In the genomic region with DNA sequence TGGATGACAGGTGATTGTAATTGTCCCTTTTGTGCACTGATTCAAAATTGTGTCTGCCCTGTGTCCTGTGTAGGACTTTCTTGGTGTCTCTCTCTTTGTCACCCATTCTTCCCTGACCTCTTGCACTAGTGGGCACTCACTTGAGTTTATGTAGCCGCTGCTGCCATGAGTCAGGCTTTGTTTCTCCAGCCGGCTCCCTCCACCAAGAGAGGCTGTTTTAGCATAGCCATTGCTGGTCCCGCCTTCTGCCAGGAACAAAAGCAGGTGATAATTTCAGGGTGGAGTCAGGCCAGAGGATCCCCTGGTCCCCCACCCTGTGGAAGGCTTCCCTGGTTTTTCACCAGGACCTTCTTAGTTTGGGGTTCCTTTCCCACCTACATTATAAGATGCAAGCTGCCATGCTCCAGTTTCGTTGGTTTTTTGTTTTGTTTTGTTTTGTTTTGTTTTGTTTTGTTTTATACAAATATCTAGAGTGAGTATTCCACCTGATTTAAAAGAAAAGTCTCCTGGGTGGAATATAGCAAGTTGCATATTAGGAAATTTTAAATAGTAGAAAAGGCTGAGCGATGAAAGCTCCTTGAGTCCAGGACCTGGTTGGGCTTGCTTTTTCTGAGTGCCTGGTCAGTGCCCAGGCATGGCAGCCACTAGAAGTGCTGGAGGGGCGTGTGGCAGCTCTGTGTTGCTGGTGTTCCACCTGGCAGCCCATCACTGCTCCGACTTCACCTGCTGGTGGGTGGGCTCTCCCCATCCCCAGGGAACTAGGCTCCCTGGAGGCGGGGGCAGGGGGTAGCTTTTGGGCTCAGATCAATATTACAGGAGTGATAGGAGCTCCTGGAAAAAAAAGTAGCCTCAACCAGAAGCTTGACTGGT, we compare ENCODE assay signal across 1 cellular context.
TF ChIP-seq lines count a peak whose summit lies in the region.

No MANE protein-coding gene starts in this region.

TF ChIP-seq in HepG2, 621 proteins besides CTCF, POLR2A, EP300 and RAD21 (continued from another document):
- TF ChIP-seq, protein P1, sequence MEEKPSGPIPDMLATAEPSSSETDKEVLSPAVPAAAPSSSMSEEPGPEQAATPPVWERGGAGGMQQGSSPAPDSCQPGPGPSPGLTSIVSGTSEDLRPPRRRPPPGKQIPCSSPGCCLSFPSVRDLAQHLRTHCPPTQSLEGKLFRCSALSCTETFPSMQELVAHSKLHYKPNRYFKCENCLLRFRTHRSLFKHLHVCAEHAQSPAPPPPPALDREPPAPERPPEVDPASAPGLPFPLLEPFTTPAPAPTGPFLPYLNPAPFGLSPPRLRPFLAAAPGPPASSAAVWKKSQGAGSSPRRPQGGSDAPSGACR (CRISPR knock-in tag; IDR thresholded peaks at IDR 0.05), result no peak
- TF ChIP-seq ZNF737 (CRISPR knock-in tag; IDR thresholded peaks at IDR 0.05; ENCODE audit: borderline replicate concordance), result no peak
- no peak for TF ChIP-seq SIN3A (IDR thresholded peaks at IDR 0.05; ENCODE audit: borderline replicate concordance, low read depth, low read length)
- TF ChIP-seq CC2D1A (CRISPR knock-in tag; IDR thresholded peaks at IDR 0.05), result no peak
- no peak for TF ChIP-seq ZNF33B (CRISPR knock-in tag; IDR thresholded peaks at IDR 0.05)
- TF ChIP-seq, protein P2, sequence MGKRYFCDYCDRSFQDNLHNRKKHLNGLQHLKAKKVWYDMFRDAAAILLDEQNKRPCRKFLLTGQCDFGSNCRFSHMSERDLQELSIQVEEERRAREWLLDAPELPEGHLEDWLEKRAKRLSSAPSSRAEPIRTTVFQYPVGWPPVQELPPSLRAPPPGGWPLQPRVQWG (CRISPR knock-in tag; IDR thresholded peaks at IDR 0.05; ENCODE audit: borderline replicate concordance, low read depth), result no peak
- TF ChIP-seq ZNF605 (CRISPR knock-in tag; IDR thresholded peaks at IDR 0.05), result no peak
- TF ChIP-seq CENPX (CRISPR knock-in tag; IDR thresholded peaks at IDR 0.05), result no peak
- TF ChIP-seq, protein P3, sequence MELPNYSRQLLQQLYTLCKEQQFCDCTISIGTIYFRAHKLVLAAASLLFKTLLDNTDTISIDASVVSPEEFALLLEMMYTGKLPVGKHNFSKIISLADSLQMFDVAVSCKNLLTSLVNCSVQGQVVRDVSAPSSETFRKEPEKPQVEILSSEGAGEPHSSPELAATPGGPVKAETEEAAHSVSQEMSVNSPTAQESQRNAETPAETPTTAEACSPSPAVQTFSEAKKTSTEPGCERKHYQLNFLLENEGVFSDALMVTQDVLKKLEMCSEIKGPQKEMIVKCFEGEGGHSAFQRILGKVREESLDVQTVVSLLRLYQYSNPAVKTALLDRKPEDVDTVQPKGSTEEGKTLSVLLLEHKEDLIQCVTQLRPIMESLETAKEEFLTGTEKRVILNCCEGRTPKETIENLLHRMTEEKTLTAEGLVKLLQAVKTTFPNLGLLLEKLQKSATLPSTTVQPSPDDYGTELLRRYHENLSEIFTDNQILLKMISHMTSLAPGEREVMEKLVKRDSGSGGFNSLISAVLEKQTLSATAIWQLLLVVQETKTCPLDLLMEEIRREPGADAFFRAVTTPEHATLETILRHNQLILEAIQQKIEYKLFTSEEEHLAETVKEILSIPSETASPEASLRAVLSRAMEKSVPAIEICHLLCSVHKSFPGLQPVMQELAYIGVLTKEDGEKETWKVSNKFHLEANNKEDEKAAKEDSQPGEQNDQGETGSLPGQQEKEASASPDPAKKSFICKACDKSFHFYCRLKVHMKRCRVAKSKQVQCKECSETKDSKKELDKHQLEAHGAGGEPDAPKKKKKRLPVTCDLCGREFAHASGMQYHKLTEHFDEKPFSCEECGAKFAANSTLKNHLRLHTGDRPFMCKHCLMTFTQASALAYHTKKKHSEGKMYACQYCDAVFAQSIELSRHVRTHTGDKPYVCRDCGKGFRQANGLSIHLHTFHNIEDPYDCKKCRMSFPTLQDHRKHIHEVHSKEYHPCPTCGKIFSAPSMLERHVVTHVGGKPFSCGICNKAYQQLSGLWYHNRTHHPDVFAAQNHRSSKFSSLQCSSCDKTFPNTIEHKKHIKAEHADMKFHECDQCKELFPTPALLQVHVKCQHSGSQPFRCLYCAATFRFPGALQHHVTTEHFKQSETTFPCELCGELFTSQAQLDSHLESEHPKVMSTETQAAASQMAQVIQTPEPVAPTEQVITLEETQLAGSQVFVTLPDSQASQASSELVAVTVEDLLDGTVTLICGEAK (IDR thresholded peaks at IDR 0.05), result no peak
- TF ChIP-seq, protein P3 (CRISPR knock-in tag; IDR thresholded peaks at IDR 0.05), result no peak
- no peak for TF ChIP-seq TP53 (CRISPR knock-in tag; conservative IDR thresholded peaks at IDR 0.05)
- TF ChIP-seq SMAD1 (CRISPR knock-in tag; IDR thresholded peaks at IDR 0.05; ENCODE audit: borderline replicate concordance, low read depth), result no peak
- no peak for TF ChIP-seq ZNF883 (CRISPR knock-in tag; IDR thresholded peaks at IDR 0.05; ENCODE audit: not compliant biosample characterization)
- no peak for TF ChIP-seq ZNF10 (CRISPR knock-in tag; IDR thresholded peaks at IDR 0.05; ENCODE audit: borderline replicate concordance, low read depth)
- TF ChIP-seq ZMAT3 (CRISPR knock-in tag; conservative IDR thresholded peaks at IDR 0.05), result no peak
- no peak for TF ChIP-seq KLF12 (CRISPR knock-in tag; IDR thresholded peaks at IDR 0.05; ENCODE audit: borderline replicate concordance)
TF ChIP-seq in HepG2: peak in this region for 0.
